23 cellular contexts compared by ENCODE assay signal in the genomic region with DNA sequence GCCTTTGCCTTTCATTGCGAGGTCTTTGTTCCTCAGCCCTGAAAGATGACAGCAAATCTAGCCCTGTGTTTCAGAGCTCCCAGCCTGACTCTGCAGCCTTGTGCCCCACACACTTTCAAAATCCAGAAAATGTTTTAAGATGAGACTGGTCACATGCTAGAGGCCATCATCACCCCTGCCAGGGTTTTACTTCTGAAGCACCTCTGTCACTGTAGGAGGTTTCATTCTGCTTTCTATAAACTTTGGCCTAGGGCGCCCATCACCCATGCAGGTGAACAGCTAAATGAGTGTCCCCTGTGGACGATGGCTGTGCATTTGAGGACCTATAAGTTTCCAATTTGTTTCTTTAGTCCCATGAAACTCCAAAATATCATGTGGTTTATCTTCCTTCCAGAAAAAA.
"Had no signal": no experiment of that assay in that cellular context is flagged by ENCODE, and none has a peak within 500 bp of the region (broad histone marks: within the 10 kb centered on the region; RNA-seq: fewer than 3 reads in every experiment).

No MANE protein-coding gene starts in this region.

- H3K36me3 ChIP-seq: left ventricle myocardium inferior, lower lobe of right lung, spleen, tibial artery, upper lobe of left lung, uterus had no signal

- H3K4me1 Mint-ChIP-seq: immature natural killer cell; stimulated activated memory B cell treated with anti-CD40 and anti-IgM and Interleukin-4, amounts not matched to agents 10 μg/mL and 1 μg/mL and 100 μg/mL, for 72 hours had no signal

- DNase-seq: effector CD4-positive, alpha-beta T cell; endodermal cell; erythroblast; foreskin keratinocyte; immature natural killer cell; kidney; left cardiac atrium; left ventricle myocardium inferior; lower lobe of right lung; midbrain; posterior cingulate gyrus; spleen; stimulated activated CD4-positive, alpha-beta T cell treated with anti-CD3 and anti-CD28 coated beads, Interleukin-15, amount 100 ng/mL, for 24 hours; stimulated activated CD4-positive, alpha-beta T cell treated with anti-CD3 and anti-CD28 coated beads, Interleukin-1b, Interleukin-23, amount 100 ng/mL, for 48 hours; stimulated activated CD4-positive, alpha-beta T cell treated with anti-CD3 and anti-CD28 coated beads, Interleukin-4, amount 100 ng/mL, for 24 hours; tibial artery; upper lobe of left lung; uterus had no signal

- H3K4me3 Mint-ChIP-seq: endodermal cell; immature natural killer cell; memory B cell; natural killer cell treated with Interleukin-12 subunit alpha and Interleukin-12 subunit beta and Interleukin-15 and Interleukin-18, amount 100 ng/mL, for 72 hours; stimulated activated memory B cell treated with anti-CD40 and anti-IgM and Interleukin-4, amounts not matched to agents 10 μg/mL and 1 μg/mL and 100 μg/mL, for 72 hours; stimulated activated naive CD8-positive, alpha-beta T cell treated with anti-CD3 and anti-CD28 coated beads, Interleukin-15, Interleukin-2, amounts not matched to agents 100 ng/mL and 50 ng/mL, for 24 hours had no signal

- H3K27ac Mint-ChIP-seq: endodermal cell; immature natural killer cell; memory B cell; natural killer cell treated with Interleukin-12 subunit alpha and Interleukin-12 subunit beta and Interleukin-15 and Interleukin-18, amount 100 ng/mL, for 72 hours; stimulated activated memory B cell treated with anti-CD40 and anti-IgM and Interleukin-4, amounts not matched to agents 10 μg/mL and 1 μg/mL and 100 μg/mL, for 72 hours; stimulated activated naive CD8-positive, alpha-beta T cell treated with anti-CD3 and anti-CD28 coated beads, Interleukin-15, Interleukin-2, amounts not matched to agents 100 ng/mL and 50 ng/mL, for 24 hours had no signal

- H3K9me3 Mint-ChIP-seq: endodermal cell; memory B cell; natural killer cell treated with Interleukin-12 subunit alpha and Interleukin-12 subunit beta and Interleukin-15 and Interleukin-18, amount 100 ng/mL, for 72 hours; stimulated activated memory B cell treated with anti-CD40 and anti-IgM and Interleukin-4, amounts not matched to agents 10 μg/mL and 1 μg/mL and 100 μg/mL, for 72 hours; stimulated activated naive CD8-positive, alpha-beta T cell treated with anti-CD3 and anti-CD28 coated beads, Interleukin-15, Interleukin-2, amounts not matched to agents 100 ng/mL and 50 ng/mL, for 24 hours had no signal

- H3K27ac ChIP-seq: foreskin keratinocyte, left ventricle myocardium inferior, lower lobe of right lung, spleen, tibial artery, uterus had no signal

- H3K36me3 Mint-ChIP-seq: memory B cell; natural killer cell treated with Interleukin-12 subunit alpha and Interleukin-12 subunit beta and Interleukin-15 and Interleukin-18, amount 100 ng/mL, for 72 hours; stimulated activated memory B cell treated with anti-CD40 and anti-IgM and Interleukin-4, amounts not matched to agents 10 μg/mL and 1 μg/mL and 100 μg/mL, for 72 hours had no signal

- H3K9me3 ChIP-seq: left ventricle myocardium inferior, lower lobe of right lung, spleen, tibial artery, upper lobe of left lung, uterus had no signal

- H3K27me3 Mint-ChIP-seq: stimulated activated memory B cell treated with anti-CD40 and anti-IgM and Interleukin-4, amounts not matched to agents 10 μg/mL and 1 μg/mL and 100 μg/mL, for 72 hours had no signal

- H3K27me3 ChIP-seq: foreskin keratinocyte, spleen, tibial artery, upper lobe of left lung, uterus had no signal

- ATAC-seq: foreskin keratinocyte; left cardiac atrium; natural killer cell treated with Interleukin-12 subunit alpha and Interleukin-12 subunit beta and Interleukin-15 and Interleukin-18, amount 100 ng/mL, for 72 hours; sciatic nerve; stimulated activated memory B cell treated with anti-CD40 and anti-IgM and Interleukin-4, amounts not matched to agents 10 μg/mL and 1 μg/mL and 100 μg/mL, for 72 hours had no signal

- H3K4me1 ChIP-seq: left ventricle myocardium inferior, spleen, uterus had no signal

- H3K4me3 ChIP-seq: left ventricle myocardium inferior, lower lobe of right lung, spleen, tibial artery, upper lobe of left lung, uterus had no signal
